Comparison of ENCODE assay signal across 2 cellular contexts in the genomic region with DNA sequence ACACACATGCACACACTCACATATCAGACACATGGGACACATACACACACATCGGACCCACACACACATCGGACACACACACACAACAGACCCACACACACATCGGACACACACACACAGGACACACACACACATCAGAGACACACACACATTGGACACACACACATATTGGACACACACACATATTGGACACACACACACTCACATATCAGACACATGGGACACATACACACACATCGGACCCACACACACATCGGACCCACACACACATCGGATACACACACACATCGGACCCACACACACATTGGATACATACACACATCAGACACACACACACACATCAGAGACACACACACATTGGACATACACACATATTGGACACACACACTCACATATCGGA.
TF ChIP-seq lines count a peak whose summit lies in the region.

No MANE protein-coding gene starts in this region.

TF ChIP-seq in HEK293, 187 proteins besides CTCF, POLR2A, EP300 and RAD21:
- TF ChIP-seq ZNF354C (tag by site-specific recombination; IDR thresholded peaks at IDR 0.05; ENCODE audit: borderline replicate concordance, low read depth) = no peak
- TF ChIP-seq ZNF175 (tag by site-specific recombination; IDR thresholded peaks at IDR 0.05) = 0 out of 2 replicates have a peak, but pooled peaks have one; percentile 28
- TF ChIP-seq SCRT2 (tag by site-specific recombination; IDR thresholded peaks at IDR 0.05) = no peak
- no peak for TF ChIP-seq ZNF785 (tag by site-specific recombination; IDR thresholded peaks at IDR 0.05)
- TF ChIP-seq ZNF239 (tag by site-specific recombination; IDR thresholded peaks at IDR 0.05) = 0 out of 2 replicates have a peak, but pooled peaks have one; percentile 9
- no peak for TF ChIP-seq ZNF16 (tag by site-specific recombination; IDR thresholded peaks at IDR 0.05; ENCODE audit: low read depth)
- no peak for TF ChIP-seq ZNF791 (tag by site-specific recombination; IDR thresholded peaks at IDR 0.05)
- TF ChIP-seq, protein P1, sequence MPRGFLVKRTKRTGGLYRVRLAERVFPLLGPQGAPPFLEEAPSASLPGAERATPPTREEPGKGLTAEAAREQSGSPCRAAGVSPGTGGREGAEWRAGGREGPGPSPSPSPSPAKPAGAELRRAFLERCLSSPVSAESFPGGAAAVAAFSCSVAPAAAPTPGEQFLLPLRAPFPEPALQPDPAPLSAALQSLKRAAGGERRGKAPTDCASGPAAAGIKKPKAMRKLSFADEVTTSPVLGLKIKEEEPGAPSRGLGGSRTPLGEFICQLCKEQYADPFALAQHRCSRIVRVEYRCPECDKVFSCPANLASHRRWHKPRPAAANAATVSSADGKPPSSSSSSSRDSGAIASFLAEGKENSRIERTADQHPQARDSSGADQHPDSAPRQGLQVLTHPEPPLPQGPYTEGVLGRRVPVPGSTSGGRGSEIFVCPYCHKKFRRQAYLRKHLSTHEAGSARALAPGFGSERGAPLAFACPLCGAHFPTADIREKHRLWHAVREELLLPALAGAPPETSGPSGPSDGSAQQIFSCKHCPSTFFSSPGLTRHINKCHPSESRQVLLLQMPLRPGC (tag by site-specific recombination; IDR thresholded peaks at IDR 0.05) = no peak
- no peak for TF ChIP-seq GLI2 (tag by site-specific recombination; IDR thresholded peaks at IDR 0.05; ENCODE audit: borderline replicate concordance, low read depth)
- TF ChIP-seq, protein P2, sequence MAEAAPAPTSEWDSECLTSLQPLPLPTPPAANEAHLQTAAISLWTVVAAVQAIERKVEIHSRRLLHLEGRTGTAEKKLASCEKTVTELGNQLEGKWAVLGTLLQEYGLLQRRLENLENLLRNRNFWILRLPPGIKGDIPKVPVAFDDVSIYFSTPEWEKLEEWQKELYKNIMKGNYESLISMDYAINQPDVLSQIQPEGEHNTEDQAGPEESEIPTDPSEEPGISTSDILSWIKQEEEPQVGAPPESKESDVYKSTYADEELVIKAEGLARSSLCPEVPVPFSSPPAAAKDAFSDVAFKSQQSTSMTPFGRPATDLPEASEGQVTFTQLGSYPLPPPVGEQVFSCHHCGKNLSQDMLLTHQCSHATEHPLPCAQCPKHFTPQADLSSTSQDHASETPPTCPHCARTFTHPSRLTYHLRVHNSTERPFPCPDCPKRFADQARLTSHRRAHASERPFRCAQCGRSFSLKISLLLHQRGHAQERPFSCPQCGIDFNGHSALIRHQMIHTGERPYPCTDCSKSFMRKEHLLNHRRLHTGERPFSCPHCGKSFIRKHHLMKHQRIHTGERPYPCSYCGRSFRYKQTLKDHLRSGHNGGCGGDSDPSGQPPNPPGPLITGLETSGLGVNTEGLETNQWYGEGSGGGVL (tag by site-specific recombination; IDR thresholded peaks at IDR 0.05) = 0 out of 2 replicates have a peak, but pooled peaks have one; percentile 24
- no peak for TF ChIP-seq ZNF596 (tag by site-specific recombination; IDR thresholded peaks at IDR 0.05)
- no peak for TF ChIP-seq ZNF366 (tag by site-specific recombination; conservative IDR thresholded peaks at IDR 0.05)
- TF ChIP-seq, protein P3, sequence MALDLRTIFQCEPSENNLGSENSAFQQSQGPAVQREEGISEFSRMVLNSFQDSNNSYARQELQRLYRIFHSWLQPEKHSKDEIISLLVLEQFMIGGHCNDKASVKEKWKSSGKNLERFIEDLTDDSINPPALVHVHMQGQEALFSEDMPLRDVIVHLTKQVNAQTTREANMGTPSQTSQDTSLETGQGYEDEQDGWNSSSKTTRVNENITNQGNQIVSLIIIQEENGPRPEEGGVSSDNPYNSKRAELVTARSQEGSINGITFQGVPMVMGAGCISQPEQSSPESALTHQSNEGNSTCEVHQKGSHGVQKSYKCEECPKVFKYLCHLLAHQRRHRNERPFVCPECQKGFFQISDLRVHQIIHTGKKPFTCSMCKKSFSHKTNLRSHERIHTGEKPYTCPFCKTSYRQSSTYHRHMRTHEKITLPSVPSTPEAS (tag by site-specific recombination; IDR thresholded peaks at IDR 0.05) = peak; percentile 88
- TF ChIP-seq GLIS1 (tag by site-specific recombination; IDR thresholded peaks at IDR 0.05) = no peak
TF ChIP-seq in HEK293: peak in this region for 4.

TF ChIP-seq in GM12878, 131 proteins besides CTCF, POLR2A, EP300 and RAD21:
- TF ChIP-seq SUPT20H (IDR thresholded peaks at IDR 0.05; ENCODE audit: borderline replicate concordance, control insufficient read depth, low read depth, low read length) (no peak), NR2C2 (IDR thresholded peaks at IDR 0.05; ENCODE audit: borderline replicate concordance, control insufficient read depth, insufficient read length, low read depth) (peak; percentile 50)
